Comparison of ENCODE assay signal across 8 cellular contexts in genomic region chr11:123580557-123581275, GRCh38.
A peak's percentile ranks its signal among the peaks of the same experiment; 100 is the strongest.
DNase-seq lines count a peak whose midpoint lies in the region; ATAC-seq and TF ChIP-seq lines count a peak whose summit lies in the region.

No MANE protein-coding gene starts in this region.

- H3K36me3 Mint-ChIP-seq in mesothelial cell of epicardium = no peaks in the 10 kb centered on the region

- peak overlapping the region; percentile 47 for H3K27ac Mint-ChIP-seq in mesothelial cell of epicardium

- peak; percentile 92 for TF ChIP-seq CTCF in mesothelial cell of epicardium (IDR thresholded peaks at IDR 0.05; ENCODE audit: unreplicated experiment)

- H3K9me3 Mint-ChIP-seq in mesothelial cell of epicardium = no peaks in the 10 kb centered on the region

- H3K4me1 Mint-ChIP-seq in mesothelial cell of epicardium = peaks cover 16% of the 10 kb centered on the region

- DNase-seq in 8988T (peak; percentile 93), NCI-H2171 (lab: John Stamatoyannopoulos, UW) (peak; percentile 29), ecto neural progenitor cell (ENCODE audit: low spot score) (peak; percentile 84), mesothelial cell of epicardium (ENCODE audit: low spot score in 2 of 2, unreplicated experiment in 2 of 2) (peak; percentile 68 to 85)
- DNase-seq in activated CD4-positive, alpha-beta T cell treated with anti-CD3 and anti-CD28 coated beads, Interleukin-2, amount 50 U/mL, for 24 hours (ENCODE audit: low read depth in 1 of 2, low spot score in 1 of 2) = peak; percentile 44 to 61
- DNase-seq in stimulated activated CD8-positive, alpha-beta memory T cell treated with anti-CD3 and anti-CD28 coated beads, Interleukin-7, amount 100 ng/mL, for 1 hour (ENCODE audit: low read depth in 2 of 2) = peak; percentile 20 to 34

- peaks cover 8% of the 10 kb centered on the region for H3K27me3 Mint-ChIP-seq in mesothelial cell of epicardium (ENCODE audit: low read depth)

- ATAC-seq in GM18511 (IDR thresholded peaks at IDR 0.05; ENCODE audit: unreplicated experiment) (peak; percentile 85), HG02943 (IDR thresholded peaks at IDR 0.05; ENCODE audit: low read depth, unreplicated experiment) (peak; percentile 72)

- peak overlapping the region; percentile 46 for H3K4me3 Mint-ChIP-seq in mesothelial cell of epicardium

Comparison
In these comparisons a context has a peak if more than half of its experiments do, and no peak if none do; other contexts are left out.
1. Peak in every context shown above with its lines: DNase-seq and ATAC-seq.
2. DNase-seq: peak in every context shown above with its lines; median percentile 93 in 8988T; 84 in ecto neural progenitor cell; 76 in mesothelial cell of epicardium; 52 in activated CD4-positive, alpha-beta T cell treated with anti-CD3 and anti-CD28 coated beads, Interleukin-2, amount 50 U/mL, for 24 hours; 29 in NCI-H2171; 27 in stimulated activated CD8-positive, alpha-beta memory T cell treated with anti-CD3 and anti-CD28 coated beads, Interleukin-7, amount 100 ng/mL, for 1 hour.